Comparison of ENCODE assay signal across 9 cellular contexts in the genomic region with DNA sequence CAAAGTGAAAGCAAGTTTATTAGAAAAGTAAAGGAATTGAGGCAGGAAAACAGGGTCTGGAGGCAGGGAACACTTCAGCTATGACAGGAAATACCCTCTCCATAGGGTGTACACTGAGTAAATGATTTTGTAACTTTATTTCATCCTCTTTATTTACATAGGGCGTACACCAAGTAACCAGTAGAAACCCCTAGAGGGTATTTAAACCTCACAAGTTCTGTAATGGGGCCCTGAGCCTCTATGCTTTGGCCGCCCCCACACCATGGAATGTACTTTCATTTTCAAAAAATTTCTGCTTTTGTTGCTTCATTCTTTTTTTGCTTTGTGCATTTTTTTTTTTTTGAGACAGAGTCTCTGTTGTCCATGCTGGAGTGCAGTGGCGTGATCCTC. TPM values are rescaled to one million over a fixed set of nuclear protein-coding genes. Genes with fewer than 3 reads are reported as not detected.
DNase-seq lines count a peak whose midpoint lies in the region; TF ChIP-seq lines count a peak whose summit lies in the region.
"Had no signal": no experiment of that assay in that cellular context is flagged by ENCODE, and none has a peak within 500 bp of the region (broad histone marks: within the 10 kb centered on the region; RNA-seq: fewer than 3 reads in every experiment).

No MANE protein-coding gene starts in this region.

- no peaks in the 10 kb centered on the region for H3K79me2 ChIP-seq in H9 (ENCODE audit: insufficient read depth, low read length)

- DNase-seq in H9 (no peak), SK-N-MC (ENCODE audit: low read depth, low spot score) (no peak), fibroblast of pulmonary artery (ENCODE audit: low read depth) (peak; percentile 65), spleen (no peak), cerebellar nuclear complex (lab: John Stamatoyannopoulos, UW) (no peak), hypothalamus (lab: John Stamatoyannopoulos, UW) (no peak), NCI-H345 (lab: John Stamatoyannopoulos, UW) (no peak), occipital lobe (lab: John Stamatoyannopoulos, UW) (no peak)
- DNase-seq: NCI-H187 had no signal

- peak overlapping the region; percentile 21 to 95 (median 50); a peak in 3 of 7 replicates for H3K27ac Mint-ChIP-seq in H9

- WGBS in H9 (ENCODE audit: extremely low coverage, insufficient read length, low lambda C conversion rate): no CpG with 5 or more reads among the region's 3 CpGs
- WGBS in spleen, 5 donors: 49 to 59% (median 55%) methylated on average over 3 of the region's 3 CpGs

- H3K4me2 ChIP-seq in H9 (ENCODE audit: insufficient read depth, insufficient read length, low read length): peak overlapping the region; percentile 84

- H3K4me1 ChIP-seq in H9 (ENCODE audit: insufficient read depth, low read length): no peaks in the 10 kb centered on the region
- peaks cover 15 to 49% (median 37%) of the 10 kb centered on the region in 6 donors for H3K4me1 ChIP-seq in spleen

- H3K14ac ChIP-seq in H9 (ENCODE audit: insufficient read depth, low read length): no peak overlapping the region

- no peak overlapping the region for H3T11ph ChIP-seq in H9 (ENCODE audit: low read length)

- H3K79me1 ChIP-seq in H9 (ENCODE audit: insufficient read depth, low read depth, low read length, poor library complexity, severe bottlenecking): no peaks in the 10 kb centered on the region

- H3K56ac ChIP-seq in H9 (ENCODE audit: insufficient read length, low read depth, low read length): no peak overlapping the region

- no peak overlapping the region for H3K18ac ChIP-seq in H9 (ENCODE audit: insufficient read length, low read depth, low read length)

- intact Hi-C loops in spleen (cut with DNase I; ENCODE audit: low total_unique reads): loop anchor here (10.0 kb wide), 1 partner anchor 634 kb away; no protein-coding TSS in a partner anchor

- H2BK12ac ChIP-seq in H9 (ENCODE audit: insufficient read length, low read depth, low read length): no peak overlapping the region

- H4K20me1 ChIP-seq in H9 (ENCODE audit: control insufficient read depth, insufficient read depth, insufficient read length): no peaks in the 10 kb centered on the region

- H3K9me3 Mint-ChIP-seq in H9: no peaks in the 10 kb centered on the region

- no peak overlapping the region for H2BK15ac ChIP-seq in H9 (ENCODE audit: low read depth, low read length)

- H3K23ac ChIP-seq in H9 (ENCODE audit: insufficient read length, low read depth, low read length): no peak overlapping the region

- no peak for TF ChIP-seq POLR2A in spleen (IDR thresholded peaks at IDR 0.05)

- H3K9me3 ChIP-seq in H9 (ENCODE audit: control insufficient read depth, low read depth, low read length) (no peaks in the 10 kb centered on the region), SK-N-MC (ENCODE audit: low read depth, low read length) (no peaks in the 10 kb centered on the region), spleen (no peaks in the 10 kb centered on the region)

- H2BK20ac ChIP-seq in H9 (ENCODE audit: low read depth, low read length, poor library complexity, severe bottlenecking): no peak overlapping the region

- H3K9ac ChIP-seq in H9 (ENCODE audit: extremely low read depth, insufficient read length, low read length) (no peak overlapping the region), SK-N-MC (ENCODE audit: insufficient read length) (peak overlapping the region; percentile 97)

- no peaks in the 10 kb centered on the region for H3K27me3 Mint-ChIP-seq in H9 (ENCODE audit: low read depth)

- H3K4ac ChIP-seq in H9 (ENCODE audit: low read depth, low read length): no peak overlapping the region

- no peak overlapping the region for H2AFZ ChIP-seq in H9 (ENCODE audit: low read length)

- no peak for TF ChIP-seq CTCF in H9 (conservative IDR thresholded peaks at IDR 0.05)
- TF ChIP-seq CTCF in fibroblast of pulmonary artery (IDR thresholded peaks at IDR 0.05; ENCODE audit: low read length, missing control alignments): no peak
- no peak for TF ChIP-seq CTCF in spleen (IDR thresholded peaks at IDR 0.05 in 8 of 11, conservative IDR thresholded peaks at IDR 0.05 in 3 of 11)

- H3K27ac ChIP-seq in H9 (ENCODE audit: insufficient read length, low read depth, low read length) (no peak overlapping the region), SK-N-MC (peak overlapping the region; percentile 71), spleen (peak overlapping the region; percentile 85 to 99 (median 95))

- H2BK5ac ChIP-seq in H9 (ENCODE audit: insufficient read length, low read length): no peak overlapping the region

- H4K91ac ChIP-seq in H9 (ENCODE audit: insufficient read length, low read depth, low read length): no peak overlapping the region

- no peaks in the 10 kb centered on the region for H3K27me3 ChIP-seq in H9 (ENCODE audit: insufficient read depth, low read length)
- no peaks in the 10 kb centered on the region for H3K27me3 ChIP-seq in spleen (replicated peaks in 1 of 7)

- peaks cover 21 to 30% of the 10 kb centered on the region in 2 experiments for H3K4me1 Mint-ChIP-seq in H9

- peaks cover 7 to 35% (median 23%) of the 10 kb centered on the region in 3 experiments for H3K36me3 Mint-ChIP-seq in H9 (ENCODE audit: insufficient read depth in 1 of 3, low read depth in 3 of 3)

- H3K23me2 ChIP-seq in H9 (ENCODE audit: insufficient read length, low read depth, low read length, poor library complexity, severe bottlenecking): peaks cover 4% of the 10 kb centered on the region

- peak overlapping the region; percentile 98 for H3K4me3 ChIP-seq in SK-N-MC
- H3K4me3 ChIP-seq in fibroblast of pulmonary artery (replicated peaks; ENCODE audit: low read depth, low read length): peak overlapping the region; percentile 88
- peak overlapping the region in 7 of 8 donors; percentile 68 to 97 (median 89) for H3K4me3 ChIP-seq in spleen

- H3K36me3 ChIP-seq in SK-N-MC (ENCODE audit: insufficient read depth, low read length) (peaks cover 11% of the 10 kb centered on the region), spleen (peaks cover 0 to 24% (median 18%) of the 10 kb centered on the region in 6 donors)

- no peak overlapping the region for H4K5ac ChIP-seq in H9 (ENCODE audit: insufficient read length, low read depth, low read length)

- no peak overlapping the region for H2AK5ac ChIP-seq in H9 (ENCODE audit: insufficient read length, low read length)

- no peak overlapping the region for H2BK120ac ChIP-seq in H9 (ENCODE audit: low read depth, low read length, poor library complexity, severe bottlenecking)

- peak overlapping the region; percentile 82 to 91 for H3K4me3 Mint-ChIP-seq in H9

- no peak overlapping the region for H4K8ac ChIP-seq in H9 (replicated peaks; ENCODE audit: insufficient read length, low read depth, low read length)

RNA-seq across cellular contexts. Expression of gene PSMG3, which starts 1.4 kb away (rescaled TPM):
- 63.0 and 71.1 TPM in 2 replicates for total RNA-seq in H9 (2021)
- total RNA-seq in spleen: 10 to 100 TPM; 18.2 to 41.1 (median 23.0) TPM
- 10 to 100 TPM; 84.5 to 89.9 (median 86.7) TPM for polyA plus RNA-seq in spleen
- 19.2 TPM for total RNA-seq in occipital lobe

RNA-seq across cellular contexts. Expression of gene TMEM184A, which starts 15.3 kb away (rescaled TPM):
- total RNA-seq in H9 (2021) (1.3 and 1.5 TPM in 2 replicates), spleen (under 1 TPM in 3 of 7 donors, not detected in 4; 0.17 to 0.39 (median 0.28) TPM), occipital lobe (not detected)
- polyA plus RNA-seq in spleen: under 1 TPM; 0.09 to 0.26 (median 0.15) TPM

RNA-seq across cellular contexts. Expression of gene MAFK, which starts 40.8 kb away (rescaled TPM):
- total RNA-seq in H9 (2021): 15.6 and 16.3 TPM in 2 replicates
- 10 to 100 TPM; 11.2 to 36.6 (median 27.0) TPM for total RNA-seq in spleen
- 10 to 100 TPM in 2 of 3 donors, 1 to 10 TPM in 1; 8.9 to 30.4 (median 10.3) TPM for polyA plus RNA-seq in spleen
- total RNA-seq in occipital lobe: 6.9 TPM
